12 cellular contexts compared by ENCODE assay signal in the genomic region with DNA sequence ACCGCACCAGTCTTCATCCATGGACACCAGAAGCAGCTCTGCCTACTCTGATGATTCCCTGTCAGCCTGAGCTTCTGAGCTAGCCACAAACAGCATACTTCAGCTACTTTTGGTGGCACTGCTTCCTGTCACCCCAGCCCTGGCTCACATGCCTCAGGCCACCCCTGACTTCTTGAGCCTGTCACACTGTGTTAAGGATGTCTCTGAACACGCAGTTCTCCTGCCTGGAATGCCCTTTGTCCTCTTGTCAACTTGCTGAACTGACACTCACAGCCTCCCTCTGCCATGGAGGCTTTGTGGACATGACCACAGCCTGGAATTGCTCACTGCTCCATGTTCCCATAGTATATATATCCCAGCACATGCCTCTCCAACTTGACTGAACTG. TPM values are rescaled to one million over a fixed set of nuclear protein-coding genes. Genes with fewer than 3 reads are reported as not detected.
DNase-seq lines count a peak whose midpoint lies in the region; TF ChIP-seq lines count a peak whose summit lies in the region.
"Had no signal": no experiment of that assay in that cellular context is flagged by ENCODE, and none has a peak within 500 bp of the region (broad histone marks: within the 10 kb centered on the region; RNA-seq: fewer than 3 reads in every experiment).

No MANE protein-coding gene starts in this region.

- H3K36me3 ChIP-seq in skeletal muscle tissue (ENCODE audit: control insufficient read depth in 3 of 3, insufficient read depth in 3 of 3, low read length in 3 of 3): peaks cover 9 to 12% (median 9%) of the 10 kb centered on the region in 3 donors
- H3K36me3 ChIP-seq in A673 (ENCODE audit: insufficient read depth, low read length, poor library complexity, severe bottlenecking): peaks cover 26% of the 10 kb centered on the region

- no peaks in the 10 kb centered on the region for H3K27me3 ChIP-seq in HL-60 (ENCODE audit: insufficient read depth, poor library complexity, severe bottlenecking)
- H3K27me3 ChIP-seq in skeletal muscle tissue (ENCODE audit: control insufficient read depth in 3 of 3, insufficient read depth in 3 of 3, low read length in 3 of 3): no peaks in the 10 kb centered on the region
- H3K27me3 ChIP-seq in A673 (replicated peaks; ENCODE audit: insufficient read depth, low read depth, low read length, poor library complexity): no peaks in the 10 kb centered on the region

- POLR2A ChIA-PET in A673 (lab: Charles Lee; ENCODE audit: low non-redundant PET): no interaction called here

- H3K4me1 ChIP-seq in skeletal muscle tissue (ENCODE audit: control insufficient read depth in 3 of 3, insufficient read depth in 3 of 3, low read length in 3 of 3) (peaks cover 49 to 79% (median 52%) of the 10 kb centered on the region in 3 donors), A673 (ENCODE audit: insufficient read depth, low read length, poor library complexity, severe bottlenecking) (peaks cover 9% of the 10 kb centered on the region)

- DNase-seq in HL-60 (ENCODE audit: low read depth in 1 of 2, low spot score in 1 of 2) (no peak), kidney tubule cell (ENCODE audit: low spot score) (peak; percentile 34), HPDE6-E6E7 (ENCODE audit: extremely low spot score) (no peak), A673 (ENCODE audit: low spot score) (no peak), cerebellar cortex (ENCODE audit: low spot score) (no peak)
- DNase-seq: activated gamma-delta T cell, KG1, NCI-H526 treated with DMSO at 0.1 percent for 48 hours, T-helper 9 cell had no signal

- peak overlapping the region in 1 of 3 donors; percentile 41 for H3K9ac ChIP-seq in skeletal muscle tissue (ENCODE audit: low read depth in 1 of 3, low read length in 3 of 3)

- TF ChIP-seq CTCF in HL-60 (IDR thresholded peaks at IDR 0.05; ENCODE audit: insufficient read depth, low read length) (no peak), A673 (conservative IDR thresholded peaks at IDR 0.05; ENCODE audit: low read depth, low read length) (no peak)

- intact Hi-C loops in A673 (cut with micrococcal nuclease; ENCODE audit: unreplicated experiment): no loop called here

- peak overlapping the region; percentile 5; the same call in 1 of the 2 replicates for H3K27ac ChIP-seq in HL-60 (replicated peaks)
- peak overlapping the region; percentile 46 for H3K27ac ChIP-seq in angular gyrus (ENCODE audit: low read depth, low read length)
- peak overlapping the region; percentile 7 for H3K27ac ChIP-seq in skeletal muscle tissue (ENCODE audit: low read depth, low read length)
- H3K27ac ChIP-seq in A673 (ENCODE audit: low read depth, low read length, poor library complexity, severe bottlenecking): no peak overlapping the region

- CTCF ChIA-PET in A673 (lab: Charles Lee): no interaction called here

- BruUV-seq in A673 (replicated peaks; lab: Mats Ljungman, UMichigan): no TSS peak

- H3K4me3 ChIP-seq in HL-60 (replicated peaks; ENCODE audit: insufficient read depth, low read length) (no peak overlapping the region), skeletal muscle tissue (ENCODE audit: low read length in 3 of 3) (no peak overlapping the region), A673 (ENCODE audit: low read depth, low read length, poor library complexity, severe bottlenecking) (no peak overlapping the region)

- H3K9me3 ChIP-seq in skeletal muscle tissue (ENCODE audit: control insufficient read depth in 3 of 3, low read length in 3 of 3) (no peaks in the 10 kb centered on the region), A673 (ENCODE audit: low read depth, low read length, poor library complexity, severe bottlenecking) (no peaks in the 10 kb centered on the region)

RNA-seq across cellular contexts. Expression of a gene that starts 7.2 kb away (rescaled TPM):
- total RNA-seq in skeletal muscle tissue (86.1 TPM), A673 (2021) (259 and 264 TPM in 2 replicates)

RNA-seq across cellular contexts. Expression of a gene that starts 55.3 kb away (rescaled TPM):
- total RNA-seq in skeletal muscle tissue: not detected
- not detected in 2 replicates for total RNA-seq in A673 (2021)
- total RNA-seq: epithelial cell of proximal tubule had no signal
